In genomic region chr7:135205850-135206249, GRCh38 we compare ENCODE assay signal across 19 cellular contexts.
DNase-seq lines count a peak whose midpoint lies in the region; ATAC-seq and TF ChIP-seq lines count a peak whose summit lies in the region.
"Had no signal": no experiment of that assay in that cellular context is flagged by ENCODE, and none has a peak within 500 bp of the region (broad histone marks: within the 10 kb centered on the region; RNA-seq: fewer than 3 reads in every experiment).

No MANE protein-coding gene starts in this region.

- H3K9ac ChIP-seq in OCI-LY3 (ENCODE audit: low read length): no peak overlapping the region

- H3K27me3 Mint-ChIP-seq in nephron (ENCODE audit: low read depth): no peaks in the 10 kb centered on the region
- H3K27me3 Mint-ChIP-seq: CD4-positive, CD25-positive, alpha-beta regulatory T cell had no signal

- H3K27ac Mint-ChIP-seq in nephron: peak overlapping the region; percentile 62 to 88 (median 77)
- H3K27ac Mint-ChIP-seq: CD4-positive, CD25-positive, alpha-beta regulatory T cell had no signal

- H3K36me3 ChIP-seq in OCI-LY3 (replicated peaks; ENCODE audit: low read depth, low read length): peaks cover 40% of the 10 kb centered on the region
- H3K36me3 ChIP-seq: MG63 had no signal

- ATAC-seq in HG03469 (IDR thresholded peaks at IDR 0.05; ENCODE audit: unreplicated experiment) (no peak), HG03097 (IDR thresholded peaks at IDR 0.05; ENCODE audit: low FRiP score, unreplicated experiment) (no peak), GM21723 (IDR thresholded peaks at IDR 0.05; ENCODE audit: unreplicated experiment) (no peak)

- DNase-seq in epithelial cell of prostate (ENCODE audit: low read depth, low spot score) (no peak), NCI-H2227 (lab: John Stamatoyannopoulos, UW; ENCODE audit: unreplicated experiment) (no peak)
- DNase-seq: ACHN; CD4-positive, CD25-positive, alpha-beta regulatory T cell; COR-L47; GDM1; Kasumi-1; MG63; NCI-H1048; NCI-H1436; NCI-H1930; NCI-H345; NCI-H524 treated with DMSO at 0.1 percent for 48 hours; PC-9 had no signal

- H4K20me1 ChIP-seq in OCI-LY3 (ENCODE audit: insufficient read depth, low read length): no peaks in the 10 kb centered on the region; the same call in 1 of the 2 replicates

- no peak overlapping the region for H2AFZ ChIP-seq in OCI-LY3 (ENCODE audit: low read depth, low read length)
- H2AFZ ChIP-seq: PC-9 had no signal

- TF ChIP-seq CTCF in OCI-LY3 (IDR thresholded peaks at IDR 0.05; ENCODE audit: low read depth, low read length) (no peak), nephron (IDR thresholded peaks at IDR 0.05; ENCODE audit: unreplicated experiment in 3 of 3) (no peak)

- peak overlapping the region; percentile 71; the same call in 1 of the 2 replicates for H3K4me2 ChIP-seq in OCI-LY3 (ENCODE audit: low read length)
- H3K4me2 ChIP-seq: PC-9 had no signal

- H3K4me1 ChIP-seq in OCI-LY3 (ENCODE audit: low read length): peaks cover 46% of the 10 kb centered on the region

- no peaks in the 10 kb centered on the region for H3K9me3 ChIP-seq in OCI-LY3 (ENCODE audit: insufficient read depth, low read length)
- H3K9me3 ChIP-seq: MG63 had no signal

- no peak overlapping the region for H3K4me3 ChIP-seq in OCI-LY3 (ENCODE audit: low read length)
- H3K4me3 ChIP-seq: MG63, PC-9 had no signal

- peaks cover 47% of the 10 kb centered on the region for H3K36me3 Mint-ChIP-seq in nephron (ENCODE audit: low read depth)

- H3K79me2 ChIP-seq in OCI-LY3 (ENCODE audit: low read length): no peaks in the 10 kb centered on the region

- H3K4me3 Mint-ChIP-seq in nephron: no peak overlapping the region

- no peaks in the 10 kb centered on the region for H3K9me3 Mint-ChIP-seq in nephron
- H3K9me3 Mint-ChIP-seq: CD4-positive, CD25-positive, alpha-beta regulatory T cell had no signal

- H3K27ac ChIP-seq in OCI-LY3 (ENCODE audit: low read length): no peak overlapping the region
- H3K27ac ChIP-seq in epithelial cell of prostate: peak overlapping the region; percentile 68
- H3K27ac ChIP-seq: PC-9 had no signal

- peaks cover 30% of the 10 kb centered on the region for H3K4me1 Mint-ChIP-seq in nephron

- peaks cover 25% of the 10 kb centered on the region for H3K27me3 ChIP-seq in OCI-LY3 (ENCODE audit: low read depth, low read length)
- H3K27me3 ChIP-seq: MG63 had no signal
